In the genomic region with DNA sequence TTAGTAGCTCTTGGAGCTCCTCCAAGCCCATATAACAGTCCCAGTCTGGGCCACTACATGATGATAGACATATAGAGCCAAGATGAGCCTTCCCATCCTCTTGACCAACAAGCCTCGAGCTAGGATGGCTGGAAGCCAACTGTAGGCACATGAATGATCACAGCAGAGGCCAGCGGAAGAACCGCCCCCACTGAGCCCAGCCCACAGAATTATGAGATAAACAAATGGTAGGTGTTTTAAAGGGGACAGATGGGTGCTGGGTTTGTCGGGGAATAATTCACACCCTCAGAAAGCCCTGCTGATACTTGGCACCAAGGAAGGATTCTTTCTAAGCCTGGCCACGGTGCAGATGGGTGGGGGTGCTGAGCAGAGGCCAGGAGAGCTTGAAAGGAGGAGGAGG, we compare ENCODE assay signal across 8 cellular contexts.
DNase-seq lines count a peak whose midpoint lies in the region; ATAC-seq, FAIRE-seq and TF ChIP-seq lines count a peak whose summit lies in the region.
"Not testable (repeated sequence)": the region's sequence is repeated elsewhere in the genome, so short reads cannot be mapped to it uniquely, and the experiment has no call there.

No MANE protein-coding gene starts in this region.

- H3F3A ChIP-seq in GM23338 (replicated peaks; ENCODE audit: low read depth), result not testable (repeated sequence)

- not testable (repeated sequence) for H2AFZ ChIP-seq in GM23338; HepG2 (ENCODE audit: low read length)
- peak overlapping the region; percentile 77 for H2AFZ ChIP-seq in K562 (ENCODE audit: low read depth, low read length)

- peaks cover 17% of the 10 kb centered on the region for H3K36me3 Mint-ChIP-seq in GM23338 (ENCODE audit: low read depth)
- not testable (repeated sequence) for H3K36me3 Mint-ChIP-seq in MCF 10A (ENCODE audit: insufficient read depth, unreplicated experiment)

- H3K27me3 Mint-ChIP-seq in GM23338 (ENCODE audit: insufficient read depth, low read depth, poor library complexity); MCF 10A (ENCODE audit: insufficient read depth, unreplicated experiment): not testable (repeated sequence)

- FAIRE-seq in K562 (lab: Jason Lieb, UNC); HepG2 (lab: Jason Lieb, UNC): not testable (repeated sequence)

- not testable (repeated sequence) for H3K36me3 ChIP-seq in GM23338 (ENCODE audit: insufficient read depth); HEK293 (ENCODE audit: control insufficient read depth in 2 of 2, insufficient read depth in 1 of 2, low read length in 2 of 2); K562 (ENCODE audit: control insufficient read depth, insufficient read depth, low read length); HepG2 (replicated peaks in 1 of 2; ENCODE audit: control insufficient read depth in 1 of 2, insufficient read depth in 2 of 2, low read length in 2 of 2)

- POLR2A ChIA-PET in HEK293 (lab: Yijun Ruan, JAX); HepG2 (lab: Yijun Ruan, JAX): not testable (repeated sequence)
- POLR2A ChIA-PET in K562 (lab: Yijun Ruan, JAX), result interaction anchor here (0.7 kb wide), 1 partner anchor 162 kb away, joined by 3 read pairs; no protein-coding TSS in a partner anchor
- POLR2A ChIA-PET in MCF 10A (lab: Yijun Ruan, JAX), result interaction anchor here (1.1 kb wide), 1 partner anchor 8 kb away, joined by 3 read pairs; no protein-coding TSS in a partner anchor

- WGBS in K562 (ENCODE audit: insufficient coverage, low coverage, missing lambda C conversion rate), result 6% methylated on average over 2 of the region's 5 CpGs
- 50% methylated on average over 1 of the region's 5 CpGs for WGBS in HepG2 (ENCODE audit: low lambda C conversion rate)

- in situ Hi-C loops in K562 (cut with MboI); HepG2 (cut with HindIII; ENCODE audit: extremely low pct_ligation_motif_present, low pct_unique_long_range_greater_than_20kb): not testable (repeated sequence)

- H3K4me3 Mint-ChIP-seq in GM23338; MCF 10A (ENCODE audit: unreplicated experiment): not testable (repeated sequence)

- not testable (repeated sequence) for H3K4me1 Mint-ChIP-seq in GM23338; MCF 10A (ENCODE audit: insufficient read depth, unreplicated experiment)

- H3K9me3 ChIP-seq in HEK293 (ENCODE audit: control insufficient read depth, insufficient read depth, low read depth, low read length); K562 (replicated peaks; ENCODE audit: control insufficient read depth, insufficient read depth, low read depth, low read length); HepG2 (ENCODE audit: low read length): not testable (repeated sequence)

- H3K4me2 ChIP-seq in GM23338; HepG2 (ENCODE audit: low read depth, low read length): not testable (repeated sequence)
- peak overlapping the region; percentile 41; the same call in 1 of the 2 replicates for H3K4me2 ChIP-seq in K562 (ENCODE audit: insufficient read depth, low read length)

- not testable (repeated sequence) for H3K9me2 ChIP-seq in GM23338 (ENCODE audit: insufficient read depth)

- TF ChIP-seq RAD21 in K562 (CRISPR knock-in tag; conservative IDR thresholded peaks at IDR 0.05 in 1 of 2, IDR thresholded peaks at IDR 0.05 in 1 of 2); HepG2 (CRISPR knock-in tag; IDR thresholded peaks at IDR 0.05): not testable (repeated sequence)

- H3K4me1 ChIP-seq in GM23338 (ENCODE audit: insufficient read depth), result peaks cover 11% of the 10 kb centered on the region
- H3K4me1 ChIP-seq in HEK293 (ENCODE audit: control insufficient read depth, insufficient read depth, low read length), result not testable (repeated sequence)
- peaks cover 4 to 11% of the 10 kb centered on the region in 2 experiments; a peak in 3 of 5 replicates for H3K4me1 ChIP-seq in K562 (replicated peaks in 1 of 2; ENCODE audit: control insufficient read depth in 2 of 2, insufficient read depth in 2 of 2, low read length in 2 of 2)
- H3K4me1 ChIP-seq in HepG2 (ENCODE audit: insufficient read depth, low read length), result peaks cover 19% of the 10 kb centered on the region

- peak overlapping the region in 1 of 2 experiments; percentile 68; a peak in 1 of 4 replicates for H3K9ac ChIP-seq in K562 (ENCODE audit: insufficient read depth in 1 of 2, low read depth in 2 of 2, low read length in 2 of 2)
- H3K9ac ChIP-seq in HepG2 (ENCODE audit: insufficient read depth, low read depth, low read length), result not testable (repeated sequence)

- not testable (repeated sequence) for H3K27ac Mint-ChIP-seq in GM23338; MCF 10A (ENCODE audit: low read depth, unreplicated experiment)

- intact Hi-C loops in K562 (cut with micrococcal nuclease); MCF 10A (cut with micrococcal nuclease); HepG2 (cut with micrococcal nuclease; ENCODE audit: unreplicated experiment): not testable (repeated sequence)

- H3K79me2 ChIP-seq in GM23338 (replicated peaks; ENCODE audit: insufficient read depth); K562 (ENCODE audit: control insufficient read depth, insufficient read depth, low read length); HepG2 (ENCODE audit: insufficient read depth, low read length): not testable (repeated sequence)

- not testable (repeated sequence) for H3K9me1 ChIP-seq in K562 (ENCODE audit: control insufficient read depth, insufficient read depth, low read length)

- CTCF ChIA-PET in HEK293 (lab: Yijun Ruan, JAX); K562 (lab: Yijun Ruan, JAX; ENCODE audit: low intra/inter-chr PET ratio); HepG2 (lab: Yijun Ruan, JAX; ENCODE audit: low intra/inter-chr PET ratio, low total read pairs): not testable (repeated sequence)
- CTCF ChIA-PET in MCF 10A (lab: Yijun Ruan, JAX), result interaction anchor here (0.6 kb wide), 2 partner anchors 184 to 484 kb away, joined by 3 read pairs; no protein-coding TSS in a partner anchor

- H3K27ac ChIP-seq in GM23338 (ENCODE audit: low read depth); HEK293 (ENCODE audit: extremely low read depth, low read depth, low read length); K562 (ENCODE audit: extremely low read depth, low read depth, low read length); HepG2 (ENCODE audit: extremely low read length, insufficient read depth, low read length): not testable (repeated sequence)

- TF ChIP-seq EP300 in K562 (IDR thresholded peaks at IDR 0.05; ENCODE audit: low read length); HepG2 (IDR thresholded peaks at IDR 0.05; ENCODE audit: low read depth in 2 of 2, low read length in 2 of 2); HepG2 (CRISPR knock-in tag; IDR thresholded peaks at IDR 0.05; ENCODE audit: borderline replicate concordance): not testable (repeated sequence)

- not testable (repeated sequence) for TF ChIP-seq CTCF in GM23338 (conservative IDR thresholded peaks at IDR 0.05; ENCODE audit: low read depth in 2 of 2); HEK293 (tag by site-specific recombination; IDR thresholded peaks at IDR 0.05); K562 (IDR thresholded peaks at IDR 0.05 in 2 of 3, conservative IDR thresholded peaks at IDR 0.05 in 1 of 3; ENCODE audit: insufficient read depth in 2 of 3, low read depth in 1 of 3, low read length in 3 of 3); MCF 10A (IDR thresholded peaks at IDR 0.05; ENCODE audit: unreplicated experiment); HepG2 (CRISPR knock-in tag; IDR thresholded peaks at IDR 0.05)

- H3K9me3 Mint-ChIP-seq in GM23338, result peaks cover 28% of the 10 kb centered on the region
- not testable (repeated sequence) for H3K9me3 Mint-ChIP-seq in MCF 10A (ENCODE audit: unreplicated experiment)

- not testable (repeated sequence) for DNase-seq in GM23338 (ENCODE audit: low spot score); K562 (ENCODE audit: extremely low read depth in 1 of 4, low spot score in 3 of 4); HepG2 (ENCODE audit: low spot score)
- DNase-seq in NCI-H2081 (lab: John Stamatoyannopoulos, UW) (peak; percentile 58 to 83), NCI-H2171 treated with DMSO at 0.1 percent for 48 hours (lab: John Stamatoyannopoulos, UW) (peak; percentile 31), NCI-H69 (lab: John Stamatoyannopoulos, UW) (peak; percentile 90), MCF 10A (ENCODE audit: unreplicated experiment) (peak; percentile 13)

- TF ChIP-seq POLR2A in K562 (conservative IDR thresholded peaks at IDR 0.05); HepG2 (IDR thresholded peaks at IDR 0.05; ENCODE audit: insufficient read depth in 1 of 2, low read depth in 2 of 2, low read length in 2 of 2): not testable (repeated sequence)

- not testable (repeated sequence) for ATAC-seq in GM23338, HepG2
- ATAC-seq in K562, result peak; percentile 81

- H3K4me3 ChIP-seq in GM23338; HEK293 (ENCODE audit: low read depth, low read length); K562; HepG2 (replicated peaks in 1 of 3; ENCODE audit: insufficient read depth in 1 of 3, low read depth in 2 of 3, low read length in 3 of 3): not testable (repeated sequence)

- not testable (repeated sequence) for BruUV-seq in K562 (replicated peaks; lab: Mats Ljungman, UMichigan); MCF 10A (replicated peaks; lab: Mats Ljungman, UMichigan); HepG2 (replicated peaks; lab: Mats Ljungman, UMichigan)

- H4K20me1 ChIP-seq in GM23338 (replicated peaks; ENCODE audit: insufficient read depth); K562 (replicated peaks; ENCODE audit: control insufficient read depth, insufficient read depth, low read length); HepG2 (ENCODE audit: insufficient read depth, low read length): not testable (repeated sequence)

- H3K27me3 ChIP-seq in GM23338 (ENCODE audit: insufficient read depth); K562 (ENCODE audit: control insufficient read depth in 2 of 2, insufficient read depth in 2 of 2, low read length in 2 of 2); HepG2 (ENCODE audit: control insufficient read depth in 1 of 2, insufficient read depth in 2 of 2, low read length in 2 of 2): not testable (repeated sequence)

TF ChIP-seq in K562, 482 proteins besides CTCF, POLR2A, EP300 and RAD21 (continues in another document):
- TF ChIP-seq NFIC (IDR thresholded peaks at IDR 0.05), result peak; percentile 64

TF ChIP-seq in HepG2, 621 proteins besides CTCF, POLR2A, EP300 and RAD21:
- peak; percentile 72 for TF ChIP-seq ZNF331 (CRISPR knock-in tag; IDR thresholded peaks at IDR 0.05)
